20 cellular contexts compared by ENCODE assay signal in genomic region chr19:16596399-16596798, GRCh38. TPM values are rescaled to one million over a fixed set of nuclear protein-coding genes. Genes with fewer than 3 reads are reported as not detected.
DNase-seq lines count a peak whose midpoint lies in the region; ATAC-seq and TF ChIP-seq lines count a peak whose summit lies in the region.
"Had no signal": no experiment of that assay in that cellular context is flagged by ENCODE, and none has a peak within 500 bp of the region (broad histone marks: within the 10 kb centered on the region; RNA-seq: fewer than 3 reads in every experiment).

No MANE protein-coding gene starts in this region.

- POLR2A ChIA-PET in CD4-positive, alpha-beta T cell (lab: Charles Lee) = no interaction called here
- POLR2A ChIA-PET in RWPE1 (lab: Yijun Ruan, JAX; ENCODE audit: low non-redundant PET) = no interaction called here

- no peak overlapping the region for H3K27ac ChIP-seq in BLaER1
- no peak overlapping the region for H3K27ac ChIP-seq in CD4-positive, alpha-beta T cell (ENCODE audit: low read depth, low read length)
- peak overlapping the region; percentile 13 for H3K27ac ChIP-seq in RWPE1
- H3K27ac ChIP-seq: C4-2B, SK-N-MC had no signal

- no peak overlapping the region for H3K9ac ChIP-seq in BLaER1

- peak overlapping the region; percentile 49 for H3K4me3 Mint-ChIP-seq in CD4-positive, alpha-beta T cell
- no peak overlapping the region for H3K4me3 Mint-ChIP-seq in memory B cell
- H3K4me3 Mint-ChIP-seq: HFFc6 had no signal

- CTCF ChIA-PET in CD4-positive, alpha-beta T cell (lab: Charles Lee) = no interaction called here
- CTCF ChIA-PET in RWPE1 (lab: Yijun Ruan, JAX) = no interaction called here

- ATAC-seq in CD4-positive, alpha-beta T cell (ENCODE audit: poor library complexity) = no peak
- ATAC-seq in memory B cell (ENCODE audit: low read depth) = no peak

- peak overlapping the region; percentile 89 for H3K27ac Mint-ChIP-seq in CD4-positive, alpha-beta T cell
- H3K27ac Mint-ChIP-seq in memory B cell = peak overlapping the region; percentile 45
- H3K27ac Mint-ChIP-seq: HFFc6 had no signal

- peak overlapping the region; percentile 95; the same call in 1 of the 2 replicates for H3K4me2 ChIP-seq in BLaER1

- H3K4me1 ChIP-seq in BLaER1 = peaks cover 71% of the 10 kb centered on the region

- peaks cover 71% of the 10 kb centered on the region for H3K4me1 Mint-ChIP-seq in CD4-positive, alpha-beta T cell (ENCODE audit: low read depth)
- peaks cover 62% of the 10 kb centered on the region for H3K4me1 Mint-ChIP-seq in memory B cell

- intact Hi-C loops in CD4-positive, alpha-beta T cell (cut with DNase I, micrococcal nuclease) = no loop called here

- H3K9me3 Mint-ChIP-seq in CD4-positive, alpha-beta T cell = no peaks in the 10 kb centered on the region
- no peaks in the 10 kb centered on the region for H3K9me3 Mint-ChIP-seq in memory B cell
- H3K9me3 Mint-ChIP-seq: HFFc6 had no signal

- H3K4me3 ChIP-seq in BLaER1 (no peak overlapping the region), MG63 (no peak overlapping the region)
- H3K4me3 ChIP-seq: SK-N-MC had no signal

- no peaks in the 10 kb centered on the region for H3K27me3 Mint-ChIP-seq in CD4-positive, alpha-beta T cell
- no peaks in the 10 kb centered on the region for H3K27me3 Mint-ChIP-seq in memory B cell

- peaks cover 100% of the 10 kb centered on the region for H4K20me1 ChIP-seq in BLaER1

- no peaks in the 10 kb centered on the region for H3K9me3 ChIP-seq in BLaER1
- H3K9me3 ChIP-seq in CD4-positive, alpha-beta T cell (ENCODE audit: control insufficient read depth, low read length) = no peaks in the 10 kb centered on the region
- H3K9me3 ChIP-seq in MG63 = no peaks in the 10 kb centered on the region

- no peaks in the 10 kb centered on the region for H3K36me3 Mint-ChIP-seq in CD4-positive, alpha-beta T cell (ENCODE audit: low read depth)
- H3K36me3 Mint-ChIP-seq in memory B cell = no peaks in the 10 kb centered on the region

- no peaks in the 10 kb centered on the region for H3K27me3 ChIP-seq in BLaER1
- H3K27me3 ChIP-seq in CD4-positive, alpha-beta T cell (ENCODE audit: control insufficient read depth, insufficient read depth, low read length) = no peaks in the 10 kb centered on the region
- H3K27me3 ChIP-seq in MG63 = no peaks in the 10 kb centered on the region

- H3K36me3 ChIP-seq in BLaER1 = peaks cover 1% of the 10 kb centered on the region; the same call in 1 of the 2 replicates
- no peaks in the 10 kb centered on the region; the same call in none of the 2 replicates for H3K36me3 ChIP-seq in MG63

- DNase-seq in CD4-positive, alpha-beta T cell = no peak
- DNase-seq in RWPE1 (ENCODE audit: low spot score) (peak; percentile 56), memory B cell (ENCODE audit: low spot score in 2 of 2) (no peak), NCI-H2196 treated with DMSO at 0.1 percent for 48 hours (lab: John Stamatoyannopoulos, UW; ENCODE audit: unreplicated experiment) (no peak), MG63 (no peak), cerebellar cortex (ENCODE audit: low spot score) (no peak)
- DNase-seq: ACHN, H7, HFFc6, KBM-7, NCI-H1105, NCI-H146, NCI-H2029, NCI-H226, NCI-H524, SHP77 treated with DMSO at 0.1 percent for 48 hours, SW 1271 had no signal

- no peak for TF ChIP-seq CTCF in CD4-positive, alpha-beta T cell (IDR thresholded peaks at IDR 0.05)
- TF ChIP-seq CTCF in RWPE1 (conservative IDR thresholded peaks at IDR 0.05; ENCODE audit: low read depth) = no peak

RNA-seq across cellular contexts. Expression of gene SLC35E1, which starts 24.2 kb away (rescaled TPM):
- total RNA-seq in CD4-positive, alpha-beta T cell = 10 to 100 TPM; 72.3 to 76.3 TPM
- total RNA-seq in MG63 (2014; rRNA removed; shearing (Covaris generic); ENCODE audit: low replicate concordance) = 28.0 and 30.5 TPM in 2 replicates

RNA-seq across cellular contexts. Expression of gene MED26, which starts 31.6 kb away (rescaled TPM):
- total RNA-seq in CD4-positive, alpha-beta T cell = 10 to 100 TPM; 50.4 to 52.4 TPM
- total RNA-seq in MG63 (2014; rRNA removed; shearing (Covaris generic); ENCODE audit: low replicate concordance) = 10.5 and 10.9 TPM in 2 replicates

RNA-seq across cellular contexts. Expression of gene CHERP, which starts 54.2 kb away (rescaled TPM):
- 10 to 100 TPM; 47.1 to 48.2 TPM for total RNA-seq in CD4-positive, alpha-beta T cell
- total RNA-seq in MG63 (2014; rRNA removed; shearing (Covaris generic); ENCODE audit: low replicate concordance) = 1.8 and 2.0 TPM in 2 replicates

Comparison
In these comparisons a context has a peak if more than half of its experiments do, and no peak if none do; other contexts are left out.
1. RNA of gene CHERP, which starts 54.2 kb away (total RNA-seq): 47.1 to 48.2 TPM in CD4-positive, alpha-beta T cell; 1.8 to 2.0 TPM in MG63; every median in the first group is over 10 times any median in the second.